ENCODE assay signal across 1 cellular context in genomic region chr9:34554211-34555001, GRCh38.
TF ChIP-seq lines count a peak whose summit lies in the region.

No MANE protein-coding gene starts in this region.

TF ChIP-seq in HEK293, 187 proteins besides CTCF, POLR2A, EP300 and RAD21 (continued from another document and continues in another):
- TF ChIP-seq REST (tag by site-specific recombination; IDR thresholded peaks at IDR 0.05) (no peak), ZNF549 (tag by site-specific recombination; IDR thresholded peaks at IDR 0.05) (no peak), GLIS2 (tag by site-specific recombination; IDR thresholded peaks at IDR 0.05) (peak; percentile 66; the same call in 1 of the 2 replicates), ZBTB21 (tag by site-specific recombination; IDR thresholded peaks at IDR 0.05) (no peak), BCL11B (tag by site-specific recombination; IDR thresholded peaks at IDR 0.05; ENCODE audit: low read depth) (no peak), ZBTB20 (tag by site-specific recombination; IDR thresholded peaks at IDR 0.05) (peak; percentile 84), ZNF132 (tag by site-specific recombination; IDR thresholded peaks at IDR 0.05; ENCODE audit: borderline replicate concordance) (no peak), AEBP2 (tag by site-specific recombination; IDR thresholded peaks at IDR 0.05; ENCODE audit: borderline replicate concordance) (no peak), ZNF704 (tag by site-specific recombination; IDR thresholded peaks at IDR 0.05) (no peak), ZNF280C (tag by site-specific recombination; IDR thresholded peaks at IDR 0.05) (no peak), ZSCAN30 (tag by site-specific recombination; IDR thresholded peaks at IDR 0.05) (no peak), ZNF211 (tag by site-specific recombination; IDR thresholded peaks at IDR 0.05; ENCODE audit: low read depth) (no peak), ZNF398 (tag by site-specific recombination; IDR thresholded peaks at IDR 0.05) (no peak), KLF17 (tag by site-specific recombination; IDR thresholded peaks at IDR 0.05) (no peak), SP3 (tag by site-specific recombination; IDR thresholded peaks at IDR 0.05) (no peak), ZNF670 (tag by site-specific recombination; IDR thresholded peaks at IDR 0.05; ENCODE audit: low read depth) (no peak), REPIN1 (tag by site-specific recombination; IDR thresholded peaks at IDR 0.05; ENCODE audit: low read depth) (no peak), ZNF37A (tag by site-specific recombination; IDR thresholded peaks at IDR 0.05) (no peak), BCL11A (tag by site-specific recombination; IDR thresholded peaks at IDR 0.05; ENCODE audit: low read depth) (no peak), ZBTB44 (tag by site-specific recombination; IDR thresholded peaks at IDR 0.05) (no peak), ZNF23 (tag by site-specific recombination; IDR thresholded peaks at IDR 0.05; ENCODE audit: borderline replicate concordance) (no peak), IKZF3 (tag by site-specific recombination; IDR thresholded peaks at IDR 0.05) (peak; percentile 47; the same call in 1 of the 2 replicates), ZNF521 (tag by site-specific recombination; IDR thresholded peaks at IDR 0.05) (no peak), ZNF302 (tag by site-specific recombination; IDR thresholded peaks at IDR 0.05; ENCODE audit: low read depth) (no peak), ZFP69B (tag by site-specific recombination; IDR thresholded peaks at IDR 0.05) (no peak), SP2 (tag by site-specific recombination; IDR thresholded peaks at IDR 0.05) (peak; percentile 11; the same call in 1 of the 2 replicates), ZNF610 (tag by site-specific recombination; IDR thresholded peaks at IDR 0.05; ENCODE audit: borderline replicate concordance) (no peak), ZNF654 (tag by site-specific recombination; IDR thresholded peaks at IDR 0.05; ENCODE audit: low read depth) (no peak), ZNF555 (tag by site-specific recombination; conservative IDR thresholded peaks at IDR 0.05) (no peak), ZNF404 (tag by site-specific recombination; IDR thresholded peaks at IDR 0.05) (no peak), ZSCAN16 (tag by site-specific recombination; IDR thresholded peaks at IDR 0.05) (no peak), PBX3 (CRISPR knock-in tag; IDR thresholded peaks at IDR 0.05) (no peak), ZNF19 (tag by site-specific recombination; IDR thresholded peaks at IDR 0.05; ENCODE audit: low read depth) (no peak), ZNF157 (tag by site-specific recombination; IDR thresholded peaks at IDR 0.05) (no peak), ZBTB8A (tag by site-specific recombination; IDR thresholded peaks at IDR 0.05) (peak; percentile 95), KLF7 (tag by site-specific recombination; IDR thresholded peaks at IDR 0.05; ENCODE audit: borderline replicate concordance) (no peak), INSM2 (tag by site-specific recombination; IDR thresholded peaks at IDR 0.05) (no peak), KLF8 (tag by site-specific recombination; IDR thresholded peaks at IDR 0.05) (no peak), ZBTB49 (tag by site-specific recombination; IDR thresholded peaks at IDR 0.05; ENCODE audit: low read depth) (no peak), ZNF133 (tag by site-specific recombination; IDR thresholded peaks at IDR 0.05) (no peak), ZBTB7A (tag by site-specific recombination; IDR thresholded peaks at IDR 0.05; ENCODE audit: low read depth) (no peak), SCRT1 (tag by site-specific recombination; IDR thresholded peaks at IDR 0.05; ENCODE audit: borderline replicate concordance) (no peak), MZF1 (tag by site-specific recombination; IDR thresholded peaks at IDR 0.05; ENCODE audit: borderline replicate concordance) (no peak), ZNF843 (tag by site-specific recombination; IDR thresholded peaks at IDR 0.05) (no peak)
